In genomic region chr7:128831178-128831993, GRCh38 we compare ENCODE assay signal across 10 cellular contexts. TPM values are rescaled to one million over a fixed set of nuclear protein-coding genes. Genes with fewer than 3 reads are reported as not detected.
DNase-seq lines count a peak whose midpoint lies in the region; ATAC-seq, FAIRE-seq and TF ChIP-seq lines count a peak whose summit lies in the region.
"Had no signal": no experiment of that assay in that cellular context is flagged by ENCODE, and none has a peak within 500 bp of the region (broad histone marks: within the 10 kb centered on the region; RNA-seq: fewer than 3 reads in every experiment).

No MANE protein-coding gene starts in this region.

- no peaks in the 10 kb centered on the region for H3K9me3 Mint-ChIP-seq in osteocyte (ENCODE audit: unreplicated experiment)

- no peak for TF ChIP-seq CTCF in osteocyte (IDR thresholded peaks at IDR 0.05)

- H3K4me3 Mint-ChIP-seq in osteocyte (ENCODE audit: unreplicated experiment): peak overlapping the region; percentile 74

- FAIRE-seq in GM12892 (lab: Jason Lieb, UNC) (no peak), RCC 7860 (lab: Jason Lieb, UNC) (peak; percentile 59)

- peaks cover 62% of the 10 kb centered on the region for H3K4me1 Mint-ChIP-seq in osteocyte (ENCODE audit: unreplicated experiment)

- H3K27me3 Mint-ChIP-seq in osteocyte (ENCODE audit: unreplicated experiment): no peaks in the 10 kb centered on the region

- peaks cover under 1% of the 10 kb centered on the region for H3K36me3 Mint-ChIP-seq in osteocyte (ENCODE audit: unreplicated experiment)

- DNase-seq in GM12892 (ENCODE audit: insufficient read length) (peak; percentile 44), RCC 7860 (ENCODE audit: low spot score) (peak; percentile 69), fibroblast of the conjunctiva (ENCODE audit: low read depth) (peak; percentile 50), osteocyte (ENCODE audit: extremely low spot score, unreplicated experiment) (no peak), HT-29 (ENCODE audit: low spot score) (no peak), DMS153 treated with DMSO at 0.1 percent for 48 hours (lab: John Stamatoyannopoulos, UW; ENCODE audit: unreplicated experiment) (no peak)

- no peak for TF ChIP-seq POLR2A in GM12892 (IDR thresholded peaks at IDR 0.05; ENCODE audit: low read depth, low read length)

- ATAC-seq in HG03097 (IDR thresholded peaks at IDR 0.05; ENCODE audit: low FRiP score, unreplicated experiment) (no peak), GM18907 (IDR thresholded peaks at IDR 0.05; ENCODE audit: unreplicated experiment) (no peak)

- H3K27ac Mint-ChIP-seq in osteocyte (ENCODE audit: unreplicated experiment): peak overlapping the region; percentile 78

RNA-seq across cellular contexts. Expression of gene FLNC, which starts 1.2 kb away (rescaled TPM):
- polyA plus RNA-seq in GM12892 (2012; ENCODE audit: missing spikeins): 0.08 TPM
- total RNA-seq in osteocyte: 26.9 and 28.6 TPM in 2 replicates
- total RNA-seq in HT-29 (2014; rRNA removed; shearing (Covaris generic)): 0.03 and 0.05 TPM in 2 replicates

RNA-seq across cellular contexts. Expression of gene ATP6V1F, which starts 31.3 kb away (rescaled TPM):
- polyA plus RNA-seq in GM12892 (2012; ENCODE audit: missing spikeins): 260 TPM
- total RNA-seq in osteocyte: 161 and 162 TPM in 2 replicates
- 94.9 and 128 TPM in 2 replicates for total RNA-seq in HT-29 (2014; rRNA removed; shearing (Covaris generic))

RNA-seq across cellular contexts. Expression of gene CCDC136, which starts 39.6 kb away (rescaled TPM):
- 2.3 TPM for polyA plus RNA-seq in GM12892 (2012; ENCODE audit: missing spikeins)
- total RNA-seq in osteocyte: 10.8 and 13.3 TPM in 2 replicates
- total RNA-seq in HT-29 (2014; rRNA removed; shearing (Covaris generic)): not detected in 2 replicates

RNA-seq across cellular contexts. Expression of gene OPN1SW, which starts 55.8 kb away (rescaled TPM):
- not detected for polyA plus RNA-seq in GM12892 (2012; ENCODE audit: missing spikeins)
- total RNA-seq in osteocyte: not detected in 2 replicates
- total RNA-seq in HT-29 (2014; rRNA removed; shearing (Covaris generic)): not detected in 2 replicates
- total RNA-seq: NCI-H460, right lobe of liver had no signal

Comparison
In these comparisons a context has a peak if more than half of its experiments do, and no peak if none do; other contexts are left out.
1. DNase-seq: peak in GM12892 (single experiment), RCC 7860 (single experiment) and fibroblast of the conjunctiva (single experiment); none in osteocyte (single experiment), HT-29 (single experiment) and DMS153 treated with DMSO at 0.1 percent for 48 hours (single experiment).
2. RNA of gene FLNC, which starts 1.2 kb away (total RNA-seq): 26.9 to 28.6 TPM in osteocyte; 0.03 to 0.05 TPM in HT-29; every median in the first group is over 10 times any median in the second.
3. RNA of gene CCDC136, which starts 39.6 kb away (total RNA-seq): 10.8 to 13.3 TPM in osteocyte; not detected in HT-29; every median in the first group is over 10 times any median in the second.